7 cellular contexts compared by ENCODE assay signal in the genomic region with DNA sequence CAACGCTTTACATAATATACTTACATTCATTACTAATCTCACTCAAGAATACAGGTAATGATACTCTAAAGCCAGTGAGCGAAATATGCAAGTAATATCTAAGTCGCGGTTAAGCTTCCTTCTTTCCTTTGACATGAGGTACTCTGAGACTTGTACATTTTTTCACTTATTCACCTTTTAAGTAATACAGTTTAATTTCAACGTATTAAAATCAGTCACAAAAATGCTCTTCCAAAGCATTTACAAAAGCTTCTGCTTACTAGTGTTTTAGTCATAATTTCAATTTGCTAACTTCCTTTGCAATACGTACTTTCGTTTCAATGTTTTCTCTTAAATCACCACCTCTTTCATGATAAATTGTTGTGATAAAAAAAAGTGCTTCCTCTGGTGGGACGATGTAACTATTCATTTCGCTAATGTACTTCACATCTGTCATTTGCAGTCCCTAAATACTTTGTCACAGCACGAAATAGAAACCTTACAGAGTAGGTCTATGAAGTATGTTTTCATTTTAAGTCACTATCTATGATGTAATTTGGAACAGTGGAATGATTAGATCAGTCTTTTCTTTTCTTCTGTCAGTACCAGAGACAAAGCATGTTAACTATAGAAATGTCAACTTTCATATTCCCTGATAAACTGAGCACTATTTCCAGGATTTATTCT. TPM values are rescaled to one million over a fixed set of nuclear protein-coding genes. Genes with fewer than 3 reads are reported as not detected.
DNase-seq lines count a peak whose midpoint lies in the region; ATAC-seq and TF ChIP-seq lines count a peak whose summit lies in the region.

No MANE protein-coding gene starts in this region.

- peak overlapping the region; percentile 86 for H3K4me2 ChIP-seq in PC-3 (ENCODE audit: low read length)
- H3K4me2 ChIP-seq in osteoblast (ENCODE audit: insufficient read depth, low read length) = peak overlapping the region; percentile 75

- POLR2A ChIA-PET in HEK293 (lab: Yijun Ruan, JAX) (no interaction called here), PC-3 (lab: Charles Lee; ENCODE audit: unreplicated experiment) (no interaction called here)

- no peak for DNase-seq in PC-3
- peak; percentile 62 for DNase-seq in osteoblast (ENCODE audit: insufficient read length, low spot score, missing footprints)
- DNase-seq in NCI-H128 (lab: John Stamatoyannopoulos, UW; ENCODE audit: unreplicated experiment) = no peak
- no peak for DNase-seq in stimulated activated naive CD4-positive, alpha-beta T cell treated with Interleukin-2 at 50 U/mL for 16 hours (lab: John Stamatoyannopoulos, UW)
- DNase-seq in inferior parietal cortex (ENCODE audit: extremely low spot score) = no peak

- H3K9me2 ChIP-seq in PC-3 (replicated peaks; ENCODE audit: low read length) = no peaks in the 10 kb centered on the region

- BruUV-seq in PC-3 (replicated peaks; lab: Mats Ljungman, UMichigan) = no TSS peak

- H3K4me3 ChIP-seq in HEK293 (ENCODE audit: low read depth, low read length) (no peak overlapping the region), PC-3 (ENCODE audit: low read length) (peak overlapping the region; percentile 59), osteoblast (ENCODE audit: insufficient read depth, low read length) (peak overlapping the region; percentile 69)

- no peak overlapping the region for H3K9ac ChIP-seq in PC-3 (ENCODE audit: low read length)

- ATAC-seq in GM18868 (IDR thresholded peaks at IDR 0.05; ENCODE audit: unreplicated experiment) (peak; percentile 87), PC-3 (peak; percentile 34)

- H2AFZ ChIP-seq in PC-3 (ENCODE audit: low read length) (peak overlapping the region; percentile 82), osteoblast (ENCODE audit: low read length) (peak overlapping the region; percentile 89)

- no peak for TF ChIP-seq CTCF in HEK293 (tag by site-specific recombination; IDR thresholded peaks at IDR 0.05)
- no peak for TF ChIP-seq CTCF in PC-3 (conservative IDR thresholded peaks at IDR 0.05; ENCODE audit: low read depth, low read length)
- no peak for TF ChIP-seq CTCF in osteoblast (IDR thresholded peaks at IDR 0.05; ENCODE audit: extremely low read depth, low read depth, low read length)

- H3K4me1 ChIP-seq in HEK293 (ENCODE audit: control insufficient read depth, insufficient read depth, low read length) (no peaks in the 10 kb centered on the region), PC-3 (ENCODE audit: insufficient read depth, low read length) (peaks cover 17% of the 10 kb centered on the region), osteoblast (ENCODE audit: insufficient read depth, low read length) (peaks cover 20% of the 10 kb centered on the region)

- H3K36me3 ChIP-seq in HEK293 (ENCODE audit: control insufficient read depth in 2 of 2, insufficient read depth in 1 of 2, low read length in 2 of 2) = no peaks in the 10 kb centered on the region
- no peaks in the 10 kb centered on the region for H3K36me3 ChIP-seq in PC-3 (ENCODE audit: low read depth, low read length)
- H3K36me3 ChIP-seq in osteoblast (ENCODE audit: insufficient read depth, low read length) = no peaks in the 10 kb centered on the region

- no peak overlapping the region for H3K27ac ChIP-seq in HEK293 (ENCODE audit: extremely low read depth, low read depth, low read length)
- no peak overlapping the region for H3K27ac ChIP-seq in PC-3 (ENCODE audit: low read length)
- H3K27ac ChIP-seq in osteoblast (ENCODE audit: low read depth, low read length) = peak overlapping the region; percentile 47

- CTCF ChIA-PET in HEK293 (lab: Yijun Ruan, JAX) (interaction anchor here (0.7 kb wide), 1 partner anchor 11 kb away, joined by 4 read pairs; no protein-coding TSS in a partner anchor), PC-3 (lab: Charles Lee) (no interaction called here)

- H3F3A ChIP-seq in PC-3 (ENCODE audit: low read length, unreplicated experiment) = no peaks in the 10 kb centered on the region

- H4K20me1 ChIP-seq in PC-3 (ENCODE audit: low read length) (no peaks in the 10 kb centered on the region), osteoblast (ENCODE audit: insufficient read depth, low read length) (no peaks in the 10 kb centered on the region)

- no peaks in the 10 kb centered on the region for H3K9me3 ChIP-seq in HEK293 (ENCODE audit: control insufficient read depth, insufficient read depth, low read depth, low read length)
- H3K9me3 ChIP-seq in PC-3 (ENCODE audit: low read length) = 0 out of 2 replicates have a peak, but pooled peaks cover 9% of the 10 kb centered on the region
- H3K9me3 ChIP-seq in osteoblast (ENCODE audit: low read depth, low read length) = peaks cover 6% of the 10 kb centered on the region

- H3K27me3 ChIP-seq in PC-3 (ENCODE audit: low read length) = no peaks in the 10 kb centered on the region
- H3K27me3 ChIP-seq in osteoblast (ENCODE audit: insufficient read depth, low read length) = no peaks in the 10 kb centered on the region

- H3K79me2 ChIP-seq in PC-3 (ENCODE audit: low read length) = no peaks in the 10 kb centered on the region
- H3K79me2 ChIP-seq in osteoblast (ENCODE audit: insufficient read depth, low read length) = no peaks in the 10 kb centered on the region

- intact Hi-C loops in PC-3 (cut with micrococcal nuclease) = no loop called here

TF ChIP-seq in HEK293, 187 proteins besides CTCF, POLR2A, EP300 and RAD21:
- no peak for TF ChIP-seq MZF1 (tag by site-specific recombination; IDR thresholded peaks at IDR 0.05; ENCODE audit: borderline replicate concordance)
- TF ChIP-seq ZNF266 (tag by site-specific recombination; IDR thresholded peaks at IDR 0.05; ENCODE audit: low read depth) = no peak
- TF ChIP-seq, protein P1, sequence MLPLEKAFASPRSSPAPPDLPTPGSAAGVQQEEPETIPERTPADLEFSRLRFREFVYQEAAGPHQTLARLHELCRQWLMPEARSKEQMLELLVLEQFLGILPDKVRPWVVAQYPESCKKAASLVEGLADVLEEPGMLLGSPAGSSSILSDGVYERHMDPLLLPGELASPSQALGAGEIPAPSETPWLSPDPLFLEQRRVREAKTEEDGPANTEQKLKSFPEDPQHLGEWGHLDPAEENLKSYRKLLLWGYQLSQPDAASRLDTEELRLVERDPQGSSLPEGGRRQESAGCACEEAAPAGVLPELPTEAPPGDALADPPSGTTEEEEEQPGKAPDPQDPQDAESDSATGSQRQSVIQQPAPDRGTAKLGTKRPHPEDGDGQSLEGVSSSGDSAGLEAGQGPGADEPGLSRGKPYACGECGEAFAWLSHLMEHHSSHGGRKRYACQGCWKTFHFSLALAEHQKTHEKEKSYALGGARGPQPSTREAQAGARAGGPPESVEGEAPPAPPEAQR (tag by site-specific recombination; IDR thresholded peaks at IDR 0.05) = no peak
- no peak for TF ChIP-seq ZBTB17 (tag by site-specific recombination; IDR thresholded peaks at IDR 0.05)
- no peak for TF ChIP-seq ZFP69B (tag by site-specific recombination; IDR thresholded peaks at IDR 0.05)
- no peak for TF ChIP-seq ZNF140 (tag by site-specific recombination; IDR thresholded peaks at IDR 0.05)
- no peak for TF ChIP-seq ZBTB7A (tag by site-specific recombination; IDR thresholded peaks at IDR 0.05; ENCODE audit: low read depth)
- no peak for TF ChIP-seq ZNF169 (tag by site-specific recombination; IDR thresholded peaks at IDR 0.05)
- no peak for TF ChIP-seq ZFP41 (tag by site-specific recombination; IDR thresholded peaks at IDR 0.05; ENCODE audit: borderline replicate concordance)
- TF ChIP-seq ZFP37 (tag by site-specific recombination; IDR thresholded peaks at IDR 0.05) = no peak
- no peak for TF ChIP-seq ZNF561 (tag by site-specific recombination; IDR thresholded peaks at IDR 0.05; ENCODE audit: borderline replicate concordance)
- peak; percentile 26; the same call in 1 of the 2 replicates for TF ChIP-seq OSR2 (tag by site-specific recombination; IDR thresholded peaks at IDR 0.05)
- TF ChIP-seq BCL11A (tag by site-specific recombination; IDR thresholded peaks at IDR 0.05; ENCODE audit: low read depth) = no peak
- TF ChIP-seq FEZF1 (tag by site-specific recombination; IDR thresholded peaks at IDR 0.05) = peak; percentile 49
- TF ChIP-seq ZNF791 (tag by site-specific recombination; IDR thresholded peaks at IDR 0.05) = no peak
- TF ChIP-seq, protein P2, sequence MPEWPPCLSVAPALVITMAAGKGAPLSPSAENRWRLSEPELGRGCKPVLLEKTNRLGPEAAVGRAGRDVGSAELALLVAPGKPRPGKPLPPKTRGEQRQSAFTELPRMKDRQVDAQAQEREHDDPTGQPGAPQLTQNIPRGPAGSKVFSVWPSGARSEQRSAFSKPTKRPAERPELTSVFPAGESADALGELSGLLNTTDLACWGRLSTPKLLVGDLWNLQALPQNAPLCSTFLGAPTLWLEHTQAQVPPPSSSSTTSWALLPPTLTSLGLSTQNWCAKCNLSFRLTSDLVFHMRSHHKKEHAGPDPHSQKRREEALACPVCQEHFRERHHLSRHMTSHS (tag by site-specific recombination; IDR thresholded peaks at IDR 0.05) = no peak
- TF ChIP-seq, protein P3, sequence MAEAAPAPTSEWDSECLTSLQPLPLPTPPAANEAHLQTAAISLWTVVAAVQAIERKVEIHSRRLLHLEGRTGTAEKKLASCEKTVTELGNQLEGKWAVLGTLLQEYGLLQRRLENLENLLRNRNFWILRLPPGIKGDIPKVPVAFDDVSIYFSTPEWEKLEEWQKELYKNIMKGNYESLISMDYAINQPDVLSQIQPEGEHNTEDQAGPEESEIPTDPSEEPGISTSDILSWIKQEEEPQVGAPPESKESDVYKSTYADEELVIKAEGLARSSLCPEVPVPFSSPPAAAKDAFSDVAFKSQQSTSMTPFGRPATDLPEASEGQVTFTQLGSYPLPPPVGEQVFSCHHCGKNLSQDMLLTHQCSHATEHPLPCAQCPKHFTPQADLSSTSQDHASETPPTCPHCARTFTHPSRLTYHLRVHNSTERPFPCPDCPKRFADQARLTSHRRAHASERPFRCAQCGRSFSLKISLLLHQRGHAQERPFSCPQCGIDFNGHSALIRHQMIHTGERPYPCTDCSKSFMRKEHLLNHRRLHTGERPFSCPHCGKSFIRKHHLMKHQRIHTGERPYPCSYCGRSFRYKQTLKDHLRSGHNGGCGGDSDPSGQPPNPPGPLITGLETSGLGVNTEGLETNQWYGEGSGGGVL (tag by site-specific recombination; IDR thresholded peaks at IDR 0.05) = no peak
- TF ChIP-seq, protein P4, sequence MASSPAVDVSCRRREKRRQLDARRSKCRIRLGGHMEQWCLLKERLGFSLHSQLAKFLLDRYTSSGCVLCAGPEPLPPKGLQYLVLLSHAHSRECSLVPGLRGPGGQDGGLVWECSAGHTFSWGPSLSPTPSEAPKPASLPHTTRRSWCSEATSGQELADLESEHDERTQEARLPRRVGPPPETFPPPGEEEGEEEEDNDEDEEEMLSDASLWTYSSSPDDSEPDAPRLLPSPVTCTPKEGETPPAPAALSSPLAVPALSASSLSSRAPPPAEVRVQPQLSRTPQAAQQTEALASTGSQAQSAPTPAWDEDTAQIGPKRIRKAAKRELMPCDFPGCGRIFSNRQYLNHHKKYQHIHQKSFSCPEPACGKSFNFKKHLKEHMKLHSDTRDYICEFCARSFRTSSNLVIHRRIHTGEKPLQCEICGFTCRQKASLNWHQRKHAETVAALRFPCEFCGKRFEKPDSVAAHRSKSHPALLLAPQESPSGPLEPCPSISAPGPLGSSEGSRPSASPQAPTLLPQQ (tag by site-specific recombination; IDR thresholded peaks at IDR 0.05) = no peak

RNA-seq across cellular contexts. Expression of a gene that starts 34.0 kb away (rescaled TPM):
- total RNA-seq in PC-3 (2014; rRNA removed) (not detected in 2 replicates), osteoblast (16.6 and 23.6 TPM in 2 replicates)

Comparison
In these comparisons a context has a peak if more than half of its experiments do, and no peak if none do; other contexts are left out.
1. RNA of a gene that starts 34.0 kb away (total RNA-seq): 16.6 to 23.6 TPM in osteoblast; not detected in PC-3; every median in the first group is over 10 times any median in the second.